22 cellular contexts compared by ENCODE assay signal in genomic region chr21:21463456-21463855, GRCh38.
DNase-seq lines count a peak whose midpoint lies in the region; ATAC-seq and TF ChIP-seq lines count a peak whose summit lies in the region.
"Had no signal": no experiment of that assay in that cellular context is flagged by ENCODE, and none has a peak within 500 bp of the region (broad histone marks: within the 10 kb centered on the region; RNA-seq: fewer than 3 reads in every experiment).

No MANE protein-coding gene starts in this region.

- intact Hi-C loops in mucosa of descending colon (cut with DNase I, micrococcal nuclease), result no loop called here

- peak; percentile 52 for DNase-seq in adipocyte (ENCODE audit: low read depth)
- peak; percentile 23 for DNase-seq in glomerular visceral epithelial cell (ENCODE audit: extremely low spot score)
- DNase-seq in retinal pigment epithelial cell (ENCODE audit: low read depth), result peak; percentile 76
- DNase-seq in mucosa of descending colon, result no peak
- DNase-seq in middle frontal gyrus (ENCODE audit: extremely low spot score, low spot score), result no peak
- DNase-seq in GM10248 (ENCODE audit: extremely low spot score), result no peak
- DNase-seq: activated CD4-positive, alpha-beta T cell treated with anti-CD3 and anti-CD28 coated beads, Interleukin-2, amount 10 ng/mL, durations not matched to agents 24 days and 14 days; activated CD8-positive, alpha-beta memory T cell treated with anti-CD3 and anti-CD28 coated beads, Interleukin-2, amount 10 ng/mL, durations not matched to agents 7 days and 5 days; CD8-positive, alpha-beta T cell; effector CD8-positive, alpha-beta T cell; esophagus squamous epithelium; Kasumi-1; naive thymus-derived CD8-positive, alpha-beta T cell; NCI-H1105 treated with DMSO at 0.1 percent for 48 hours; NCI-H2081; pancreas; SK-N-SH; T-helper 2 cell had no signal

- POLR2A ChIA-PET in GM10248 (lab: Yijun Ruan, JAX), result no interaction called here

- no peak overlapping the region for H3K4me3 ChIP-seq in adipocyte (ENCODE audit: low read length)
- H3K4me3 ChIP-seq in retinal pigment epithelial cell (ENCODE audit: low read length), result no peak overlapping the region
- H3K4me3 ChIP-seq in mucosa of descending colon, result no peak overlapping the region
- H3K4me3 ChIP-seq: esophagus squamous epithelium, GM12878, pancreas had no signal

- H3K9me3 ChIP-seq in adipocyte (ENCODE audit: control insufficient read depth, low read length) (no peaks in the 10 kb centered on the region), mucosa of descending colon (no peaks in the 10 kb centered on the region)
- H3K9me3 ChIP-seq: pancreas had no signal

- H3K4me1 ChIP-seq in adipocyte (ENCODE audit: control insufficient read depth, insufficient read depth, low read length), result peaks cover 17% of the 10 kb centered on the region
- no peaks in the 10 kb centered on the region for H3K4me1 ChIP-seq in mucosa of descending colon (ENCODE audit: low read depth)
- H3K4me1 ChIP-seq: esophagus squamous epithelium, pancreas had no signal

- H3K27me3 ChIP-seq in adipocyte (replicated peaks; ENCODE audit: control insufficient read depth, insufficient read depth, low read length), result no peaks in the 10 kb centered on the region
- H3K27me3 ChIP-seq: esophagus squamous epithelium, pancreas had no signal

- H3K9ac ChIP-seq in adipocyte (ENCODE audit: low read length), result no peak overlapping the region
- H3K9ac ChIP-seq: SK-N-SH had no signal

- TF ChIP-seq CTCF in retinal pigment epithelial cell (conservative IDR thresholded peaks at IDR 0.05; ENCODE audit: low read depth, low read length) (no peak), mucosa of descending colon (IDR thresholded peaks at IDR 0.05) (no peak), GM10248 (IDR thresholded peaks at IDR 0.05; ENCODE audit: control extremely low read depth, extremely low read depth, low read depth, missing control alignments) (no peak)

- H3K36me3 ChIP-seq in adipocyte (ENCODE audit: control insufficient read depth, insufficient read depth, low read length, severe bottlenecking), result no peaks in the 10 kb centered on the region
- no peaks in the 10 kb centered on the region for H3K36me3 ChIP-seq in mucosa of descending colon (ENCODE audit: low read depth)
- H3K36me3 ChIP-seq: esophagus squamous epithelium, pancreas had no signal

- peak; percentile 56 for ATAC-seq in HG03432 (IDR thresholded peaks at IDR 0.05; ENCODE audit: unreplicated experiment)
- no peak for ATAC-seq in mucosa of descending colon
- ATAC-seq: activated CD8-positive, alpha-beta memory T cell treated with anti-CD3 and anti-CD28 coated beads, Interleukin-2, amount 10 ng/mL, durations not matched to agents 7 days and 5 days; activated naive CD4-positive, alpha-beta T cell treated with anti-CD3 and anti-CD28 coated beads, Interleukin-2, amount 50 U/mL, for 72 hours; CD8-positive, alpha-beta T cell; GM12878; left lobe of liver; naive thymus-derived CD8-positive, alpha-beta T cell; pancreas had no signal

- CTCF ChIA-PET in GM10248 (lab: Yijun Ruan, JAX), result interaction anchor here (1.5 kb wide), 1 partner anchor 19 kb away, joined by 4 read pairs; no protein-coding TSS in a partner anchor

Comparison
In these comparisons a context has a peak if more than half of its experiments do, and no peak if none do; other contexts are left out.
1. DNase-seq: peak in adipocyte (single experiment), glomerular visceral epithelial cell (single experiment) and retinal pigment epithelial cell (single experiment); none in mucosa of descending colon (0 of 3), middle frontal gyrus (single experiment) and GM10248 (single experiment).